In genomic region chr11:128496249-128496648, GRCh38 we compare ENCODE assay signal across 8 cellular contexts.
DNase-seq lines count a peak whose midpoint lies in the region; ATAC-seq and TF ChIP-seq lines count a peak whose summit lies in the region.

No MANE protein-coding gene starts in this region.

- H3K23ac ChIP-seq in mesenchymal stem cell (ENCODE audit: low read length in 2 of 2) = no peak overlapping the region

- H3K9ac ChIP-seq in mesenchymal stem cell (ENCODE audit: low read length) = peak overlapping the region; percentile 85

- H3K27ac ChIP-seq in adrenal gland (peak overlapping the region in 4 of 5 donors; percentile 25 to 75 (median 54)), mesenchymal stem cell (ENCODE audit: low read length, poor library complexity, severe bottlenecking) (peak overlapping the region; percentile 96), upper lobe of left lung (peak overlapping the region; percentile 41 to 65 (median 60))

- peaks cover 95% of the 10 kb centered on the region for H3K4me1 Mint-ChIP-seq in activated naive CD4-positive, alpha-beta T cell treated with anti-CD3 and anti-CD28 coated beads for 36 hours (ENCODE audit: low read depth)

- H4K91ac ChIP-seq in mesenchymal stem cell (ENCODE audit: low read length) = peak overlapping the region; percentile 59

- H2BK5ac ChIP-seq in mesenchymal stem cell (ENCODE audit: low read depth, low read length, poor library complexity, severe bottlenecking) = no peak overlapping the region

- TF ChIP-seq POLR2A in adrenal gland (IDR thresholded peaks at IDR 0.05) (no peak), upper lobe of left lung (IDR thresholded peaks at IDR 0.05) (no peak)

- H3K27me3 ChIP-seq in adrenal gland = no peaks in the 10 kb centered on the region
- H3K27me3 ChIP-seq in mesenchymal stem cell (ENCODE audit: control insufficient read depth in 1 of 2, insufficient read depth in 1 of 2, low read length in 2 of 2) = no peaks in the 10 kb centered on the region
- no peaks in the 10 kb centered on the region for H3K27me3 ChIP-seq in upper lobe of left lung

- no peak for TF ChIP-seq EP300 in upper lobe of left lung (IDR thresholded peaks at IDR 0.05)

- peak overlapping the region; percentile 60 for H4K8ac ChIP-seq in mesenchymal stem cell (ENCODE audit: low read length)

- H3K36me3 Mint-ChIP-seq in activated naive CD4-positive, alpha-beta T cell treated with anti-CD3 and anti-CD28 coated beads for 36 hours (ENCODE audit: low read depth) = peaks cover 73% of the 10 kb centered on the region

- in situ Hi-C loops in KBM-7 (cut with MboI; ENCODE audit: low pct_unique_long_range_greater_than_20kb, low sequenced_read_pairs) = no loop called here

- ATAC-seq in upper lobe of left lung (ENCODE audit: low FRiP score in 2 of 2) (no peak), GM21786 (IDR thresholded peaks at IDR 0.05; ENCODE audit: unreplicated experiment) (no peak)

- H2BK15ac ChIP-seq in mesenchymal stem cell (ENCODE audit: low read depth, poor library complexity, severe bottlenecking) = no peak overlapping the region

- no peaks in the 10 kb centered on the region for H3K9me3 Mint-ChIP-seq in activated naive CD4-positive, alpha-beta T cell treated with anti-CD3 and anti-CD28 coated beads for 36 hours

- H3K9me3 ChIP-seq in adrenal gland (replicated peaks in 1 of 3) = no peaks in the 10 kb centered on the region
- H3K9me3 ChIP-seq in mesenchymal stem cell (ENCODE audit: control insufficient read depth, low read length) = no peaks in the 10 kb centered on the region
- H3K9me3 ChIP-seq in upper lobe of left lung = no peaks in the 10 kb centered on the region

- H3K27me3 Mint-ChIP-seq in activated naive CD4-positive, alpha-beta T cell treated with anti-CD3 and anti-CD28 coated beads for 36 hours (ENCODE audit: low read depth) = no peaks in the 10 kb centered on the region

- H2AK5ac ChIP-seq in mesenchymal stem cell (ENCODE audit: low read length, severe bottlenecking) = no peak overlapping the region

- H3K4me1 ChIP-seq in adrenal gland (replicated peaks in 1 of 2) = peaks cover 32 to 68% of the 10 kb centered on the region in 2 donors
- H3K4me1 ChIP-seq in mesenchymal stem cell (ENCODE audit: control insufficient read depth, insufficient read depth, low read depth, low read length) = peaks cover 19% of the 10 kb centered on the region
- peaks cover 76 to 92% (median 90%) of the 10 kb centered on the region in 4 donors for H3K4me1 ChIP-seq in upper lobe of left lung

- no peak overlapping the region for H3K14ac ChIP-seq in mesenchymal stem cell (ENCODE audit: low read length in 2 of 2)

- H3K4me2 ChIP-seq in mesenchymal stem cell (ENCODE audit: low read length, poor library complexity, severe bottlenecking) = no peak overlapping the region

- intact Hi-C loops in activated naive CD4-positive, alpha-beta T cell treated with anti-CD3 and anti-CD28 coated beads for 36 hours (cut with micrococcal nuclease) = no loop called here
- intact Hi-C loops in adrenal gland (cut with DNase I) = no loop called here

- H2AFZ ChIP-seq in mesenchymal stem cell (ENCODE audit: low read depth, low read length) = no peak overlapping the region

- peak overlapping the region; percentile 100 for H3K27ac Mint-ChIP-seq in activated naive CD4-positive, alpha-beta T cell treated with anti-CD3 and anti-CD28 coated beads for 36 hours

- H3K36me3 ChIP-seq in adrenal gland (replicated peaks in 1 of 2) = no peaks in the 10 kb centered on the region
- peaks cover 4 to 6% of the 10 kb centered on the region in 2 experiments for H3K36me3 ChIP-seq in mesenchymal stem cell (ENCODE audit: control insufficient read depth in 1 of 2, insufficient read depth in 2 of 2, low read depth in 1 of 2, low read length in 2 of 2)
- H3K36me3 ChIP-seq in upper lobe of left lung = peaks cover 0 to 4% (median 0%) of the 10 kb centered on the region in 4 donors

- H2BK120ac ChIP-seq in mesenchymal stem cell (ENCODE audit: low read depth, low read length) = no peak overlapping the region

- H3K4me3 ChIP-seq in adrenal gland (no peak overlapping the region), mesenchymal stem cell (ENCODE audit: insufficient read depth in 1 of 2, low read depth in 1 of 2, low read length in 2 of 2) (peak overlapping the region in 1 of 2 experiments; percentile 58), upper lobe of left lung (no peak overlapping the region)

- CTCF ChIA-PET in activated naive CD4-positive, alpha-beta T cell treated with anti-CD3 and anti-CD28 coated beads for 36 hours (lab: Charles Lee) = interaction anchor here (0.7 to 2.5 kb wide), 3 partner anchors 23 to 27 kb away, joined by 3 to 5 read pairs (median 4); no protein-coding TSS in a partner anchor

- DNase-seq in activated naive CD4-positive, alpha-beta T cell treated with anti-CD3 and anti-CD28 coated beads for 36 hours = no peak
- no peak for DNase-seq in activated naive CD4-positive, alpha-beta T cell treated with anti-CD3 and anti-CD28 coated beads, Interleukin-2, amount 50 U/mL, for 16 hours
- DNase-seq in adrenal gland = no peak
- DNase-seq in mesenchymal stem cell = no peak
- DNase-seq in upper lobe of left lung = no peak
- DNase-seq in KBM-7 = no peak
- DNase-seq in GM03348 (ENCODE audit: low spot score) = no peak

- 42 to 60% (median 52%) methylated on average over 3 of the region's 3 CpGs for WGBS in adrenal gland, 4 donors
- WGBS in mesenchymal stem cell = 80% methylated on average over 2 of the region's 3 CpGs
- WGBS in upper lobe of left lung, 2 donors = 26 to 33% methylated on average over 3 of the region's 3 CpGs

- TF ChIP-seq CTCF in adrenal gland (IDR thresholded peaks at IDR 0.05) (no peak), upper lobe of left lung (IDR thresholded peaks at IDR 0.05) (no peak)

- H2BK12ac ChIP-seq in mesenchymal stem cell (ENCODE audit: low read length in 2 of 2) = no peak overlapping the region

- peak overlapping the region; percentile 58 for H3K4me3 Mint-ChIP-seq in activated naive CD4-positive, alpha-beta T cell treated with anti-CD3 and anti-CD28 coated beads for 36 hours

- H3K79me1 ChIP-seq in mesenchymal stem cell (replicated peaks; ENCODE audit: low read length, poor library complexity, severe bottlenecking) = peaks cover 2% of the 10 kb centered on the region

- peak overlapping the region in 1 of 2 experiments; percentile 6 for H3K4ac ChIP-seq in mesenchymal stem cell (ENCODE audit: low read depth in 1 of 2, low read length in 2 of 2)

- no peak overlapping the region for H3K18ac ChIP-seq in mesenchymal stem cell (ENCODE audit: low read depth in 1 of 2, low read length in 2 of 2)
